In the genomic region with DNA sequence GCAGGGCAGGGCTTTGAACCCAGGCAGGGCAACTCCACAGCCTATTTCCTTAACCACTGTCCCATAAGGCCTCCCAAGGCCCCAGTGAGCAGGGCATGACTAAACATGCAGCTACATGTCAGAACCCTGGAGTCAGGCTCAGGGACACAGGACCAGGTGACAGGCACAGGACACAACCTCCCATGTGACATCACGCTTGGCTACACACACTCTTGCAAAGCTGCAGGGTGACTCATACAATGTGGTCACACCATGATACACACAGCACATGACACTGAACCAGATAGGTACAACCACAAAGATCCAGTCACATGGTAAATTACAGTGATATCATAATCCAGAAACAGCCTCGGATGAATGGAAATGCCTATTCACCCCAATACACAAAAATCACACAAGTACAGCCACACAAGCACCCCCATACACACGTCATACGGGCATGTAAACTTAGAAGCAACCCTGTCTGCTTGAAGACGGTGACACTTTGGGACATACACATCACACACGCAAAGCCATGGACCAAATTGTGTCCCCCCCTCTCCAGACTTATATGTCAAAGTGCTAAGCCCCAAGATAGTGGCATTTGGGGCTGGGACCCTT, we compare ENCODE assay signal across 9 cellular contexts. TPM values are rescaled to one million over a fixed set of nuclear protein-coding genes. Genes with fewer than 3 reads are reported as not detected.
DNase-seq lines count a peak whose midpoint lies in the region; ATAC-seq, FAIRE-seq and TF ChIP-seq lines count a peak whose summit lies in the region.
"Had no signal": no experiment of that assay in that cellular context is flagged by ENCODE, and none has a peak within 500 bp of the region (broad histone marks: within the 10 kb centered on the region; RNA-seq: fewer than 3 reads in every experiment).

No MANE protein-coding gene starts in this region.

- no peak overlapping the region for H3K27ac Mint-ChIP-seq in activated CD8-positive, alpha-beta T cell treated with anti-CD3 and anti-CD28 coated beads, Interleukin-2, amount 10 ng/mL, durations not matched to agents 7 days and 5 days

- no peaks in the 10 kb centered on the region for H3K9me3 ChIP-seq in kidney (ENCODE audit: control insufficient read depth in 1 of 2, low read length in 2 of 2)

- POLR2A ChIA-PET in activated CD8-positive, alpha-beta T cell treated with anti-CD3 and anti-CD28 coated beads, Interleukin-2, amount 10 ng/mL, durations not matched to agents 7 days and 5 days (lab: Charles Lee), result no interaction called here

- CTCF ChIA-PET in activated CD8-positive, alpha-beta T cell treated with anti-CD3 and anti-CD28 coated beads, Interleukin-2, amount 10 ng/mL, durations not matched to agents 7 days and 5 days (lab: Charles Lee), result no interaction called here

- H3K4me3 ChIP-seq in kidney (ENCODE audit: low read length in 2 of 2), result no peak overlapping the region

- H3K4me1 ChIP-seq in kidney (ENCODE audit: control insufficient read depth in 1 of 2, insufficient read depth in 1 of 2, low read depth in 1 of 2, low read length in 2 of 2), result no peaks in the 10 kb centered on the region

- H3K36me3 Mint-ChIP-seq in activated CD8-positive, alpha-beta T cell treated with anti-CD3 and anti-CD28 coated beads, Interleukin-2, amount 10 ng/mL, durations not matched to agents 7 days and 5 days (ENCODE audit: low read depth), result no peaks in the 10 kb centered on the region

- peak; percentile 54 for DNase-seq in activated CD4-positive, alpha-beta T cell treated with anti-CD3 and anti-CD28 coated beads for 48 hours
- no peak for DNase-seq in activated CD4-positive, alpha-beta T cell treated with anti-CD3 and anti-CD28 coated beads, Interleukin-2, amount 50 U/mL, for 1 hour
- DNase-seq in HT-29 (ENCODE audit: low spot score), result peak; percentile 53
- DNase-seq in activated CD8-positive, alpha-beta T cell treated with anti-CD3 and anti-CD28 coated beads, Interleukin-2, amount 10 ng/mL, durations not matched to agents 7 days and 5 days, result peak; percentile 33
- DNase-seq in stimulated activated CD8-positive, alpha-beta memory T cell treated with anti-CD3 and anti-CD28 coated beads, Interleukin-15, amount 100 ng/mL, for 48 hours (ENCODE audit: low read depth in 2 of 2), result peak; percentile 15 to 22
- no peak for DNase-seq in kidney
- no peak for DNase-seq in left cardiac atrium

- no peak for TF ChIP-seq CTCF in kidney (IDR thresholded peaks at IDR 0.05; ENCODE audit: borderline replicate concordance, extremely low read depth, insufficient read depth)

- ATAC-seq in GM21576 (IDR thresholded peaks at IDR 0.05; ENCODE audit: unreplicated experiment) (peak; percentile 80), left cardiac atrium (no peak)
- peak; percentile 76 for ATAC-seq in activated CD8-positive, alpha-beta T cell treated with anti-CD3 and anti-CD28 coated beads, Interleukin-2, amount 10 ng/mL, durations not matched to agents 7 days and 5 days

- peak overlapping the region in 1 of 2 donors; percentile 57 for H3K27ac ChIP-seq in kidney (ENCODE audit: low read depth in 2 of 2, low read length in 2 of 2)

- no peaks in the 10 kb centered on the region for H3K9me3 Mint-ChIP-seq in activated CD8-positive, alpha-beta T cell treated with anti-CD3 and anti-CD28 coated beads, Interleukin-2, amount 10 ng/mL, durations not matched to agents 7 days and 5 days (ENCODE audit: insufficient read depth)

- no peak overlapping the region for H3K4me3 Mint-ChIP-seq in activated CD8-positive, alpha-beta T cell treated with anti-CD3 and anti-CD28 coated beads, Interleukin-2, amount 10 ng/mL, durations not matched to agents 7 days and 5 days

- peaks cover 2% of the 10 kb centered on the region for H3K4me1 Mint-ChIP-seq in activated CD8-positive, alpha-beta T cell treated with anti-CD3 and anti-CD28 coated beads, Interleukin-2, amount 10 ng/mL, durations not matched to agents 7 days and 5 days (ENCODE audit: low read depth)

- peaks cover 14% of the 10 kb centered on the region for H3K27me3 Mint-ChIP-seq in activated CD8-positive, alpha-beta T cell treated with anti-CD3 and anti-CD28 coated beads, Interleukin-2, amount 10 ng/mL, durations not matched to agents 7 days and 5 days (ENCODE audit: low read depth)

- FAIRE-seq in kidney (lab: Jason Lieb, UNC), result no peak

- intact Hi-C loops in kidney (cut with DNase I) (no loop called here), left cardiac atrium (cut with DNase I) (no loop called here)

- no peaks in the 10 kb centered on the region for H3K36me3 ChIP-seq in kidney (ENCODE audit: control insufficient read depth in 1 of 2, insufficient read depth in 2 of 2, low read length in 2 of 2)

- H3K9ac ChIP-seq in kidney (ENCODE audit: low read length in 2 of 2), result no peak overlapping the region

RNA-seq across cellular contexts. Expression of gene KLK4, which starts 14.5 kb away (rescaled TPM):
- total RNA-seq in HT-29 (2014; rRNA removed; shearing (Covaris generic)), result 0.38 TPM in 1 of 2 replicates, not detected in the other
- total RNA-seq in activated CD8-positive, alpha-beta T cell treated with anti-CD3 and anti-CD28 coated beads, Interleukin-2, amount 10 ng/mL, durations not matched to agents 7 days and 5 days, result not detected
- total RNA-seq in kidney (not detected), left cardiac atrium (not detected)
- 1.2 TPM for polyA plus RNA-seq in kidney (ENCODE audit: insufficient read depth, low read depth, low replicate concordance)
- polyA plus RNA-seq: adipose tissue had no signal

RNA-seq across cellular contexts. Expression of gene KLK2, which starts 23.5 kb away (rescaled TPM):
- total RNA-seq in HT-29 (2014; rRNA removed; shearing (Covaris generic)), result not detected in 2 replicates
- total RNA-seq in activated CD8-positive, alpha-beta T cell treated with anti-CD3 and anti-CD28 coated beads, Interleukin-2, amount 10 ng/mL, durations not matched to agents 7 days and 5 days, result not detected
- not detected for total RNA-seq in kidney
- not detected for polyA plus RNA-seq in kidney (ENCODE audit: insufficient read depth, low read depth, low replicate concordance)
- not detected for total RNA-seq in left cardiac atrium

RNA-seq across cellular contexts. Expression of gene KLK3, which starts 42.0 kb away (rescaled TPM):
- total RNA-seq in HT-29 (2014; rRNA removed; shearing (Covaris generic)), result not detected in 2 replicates
- total RNA-seq in activated CD8-positive, alpha-beta T cell treated with anti-CD3 and anti-CD28 coated beads, Interleukin-2, amount 10 ng/mL, durations not matched to agents 7 days and 5 days, result not detected
- total RNA-seq in kidney (not detected), left cardiac atrium (not detected)
- polyA plus RNA-seq in kidney (ENCODE audit: insufficient read depth, low read depth, low replicate concordance), result 1.6 TPM

RNA-seq across cellular contexts. Expression of gene KLK5, which starts 56.1 kb away (rescaled TPM):
- total RNA-seq in HT-29 (2014; rRNA removed; shearing (Covaris generic)), result 0.08 and 0.13 TPM in 2 replicates
- not detected for total RNA-seq in activated CD8-positive, alpha-beta T cell treated with anti-CD3 and anti-CD28 coated beads, Interleukin-2, amount 10 ng/mL, durations not matched to agents 7 days and 5 days
- total RNA-seq in kidney (0.88 TPM), left cardiac atrium (under 1 TPM in 1 of 2 donors, not detected in 1; 0.42 TPM)
- 1.1 TPM for polyA plus RNA-seq in kidney (ENCODE audit: insufficient read depth, low read depth, low replicate concordance)

Comparison
In these comparisons a context has a peak if more than half of its experiments do, and no peak if none do; other contexts are left out.
1. DNase-seq: peak in activated CD4-positive, alpha-beta T cell treated with anti-CD3 and anti-CD28 coated beads for 48 hours (single experiment), HT-29 (single experiment), activated CD8-positive, alpha-beta T cell treated with anti-CD3 and anti-CD28 coated beads, Interleukin-2, amount 10 ng/mL, durations not matched to agents 7 days and 5 days (single experiment) and stimulated activated CD8-positive, alpha-beta memory T cell treated with anti-CD3 and anti-CD28 coated beads, Interleukin-15, amount 100 ng/mL, for 48 hours (2 of 2); none in activated CD4-positive, alpha-beta T cell treated with anti-CD3 and anti-CD28 coated beads, Interleukin-2, amount 50 U/mL, for 1 hour (single experiment), kidney (single experiment) and left cardiac atrium (single experiment).
2. ATAC-seq: peak in GM21576 (single experiment) and activated CD8-positive, alpha-beta T cell treated with anti-CD3 and anti-CD28 coated beads, Interleukin-2, amount 10 ng/mL, durations not matched to agents 7 days and 5 days (single experiment); none in left cardiac atrium (0 of 2).